ENCODE assay signal across 19 cellular contexts in the genomic region with DNA sequence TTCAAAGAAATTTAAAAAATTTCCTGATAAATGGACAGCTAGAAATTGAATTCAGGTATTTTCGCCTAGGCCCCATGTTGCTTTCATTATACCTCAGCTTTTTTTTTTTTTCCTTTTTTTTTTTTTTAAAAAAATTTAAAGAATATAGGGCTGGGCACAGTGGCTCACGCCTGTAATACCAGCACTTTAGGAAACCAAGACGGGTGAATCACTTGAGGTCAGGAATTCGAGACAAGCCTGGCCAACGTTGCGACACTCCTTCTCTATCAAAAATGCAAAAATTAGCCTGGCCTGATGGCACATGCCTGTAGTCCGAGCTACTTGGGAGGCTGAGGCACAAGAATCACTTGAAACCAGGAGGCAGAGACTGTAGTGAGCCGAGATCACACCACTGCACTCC.
"Had no signal": no experiment of that assay in that cellular context is flagged by ENCODE, and none has a peak within 500 bp of the region (broad histone marks: within the 10 kb centered on the region; RNA-seq: fewer than 3 reads in every experiment).

No MANE protein-coding gene starts in this region.

- H3K27me3 ChIP-seq: esophagus muscularis mucosa, gastrocnemius medialis, neutrophil, right lobe of liver, spleen, testis, tibial nerve had no signal

- H3K27ac ChIP-seq: epithelial cell of prostate, esophagus muscularis mucosa, gastrocnemius medialis, neutrophil, psoas muscle, right lobe of liver, spleen, testis, tibial nerve had no signal

- H3K36me3 ChIP-seq: esophagus muscularis mucosa, gastrocnemius medialis, neutrophil, right lobe of liver, spleen, tibial nerve had no signal

- H3K4me1 Mint-ChIP-seq: naive thymus-derived CD4-positive, alpha-beta T cell; stimulated activated naive B cell treated with anti-CD40 and anti-IgM and Interleukin-4, amounts not matched to agents 10 μg/mL and 1 μg/mL and 100 μg/mL, for 72 hours; stimulated activated naive CD8-positive, alpha-beta T cell treated with anti-CD3 and anti-CD28 coated beads, Interleukin-15, amount 100 ng/mL, for 72 hours had no signal

- H3K9me3 Mint-ChIP-seq: effector memory CD8-positive, alpha-beta T cell; stimulated activated naive B cell treated with anti-CD40 and anti-IgM and Interleukin-4, amounts not matched to agents 10 μg/mL and 1 μg/mL and 100 μg/mL, for 72 hours had no signal

- ATAC-seq: effector memory CD8-positive, alpha-beta T cell; gastrocnemius medialis; left lobe of liver; naive thymus-derived CD4-positive, alpha-beta T cell; psoas muscle; right lobe of liver; stimulated activated naive B cell treated with anti-CD40 and anti-IgM and Interleukin-4, amounts not matched to agents 10 μg/mL and 1 μg/mL and 100 μg/mL, for 72 hours; stimulated activated naive CD8-positive, alpha-beta T cell treated with anti-CD3 and anti-CD28 coated beads, Interleukin-15, amount 100 ng/mL, for 72 hours had no signal

- H3K27ac Mint-ChIP-seq: effector memory CD8-positive, alpha-beta T cell; naive thymus-derived CD4-positive, alpha-beta T cell; stimulated activated naive B cell treated with anti-CD40 and anti-IgM and Interleukin-4, amounts not matched to agents 10 μg/mL and 1 μg/mL and 100 μg/mL, for 72 hours; stimulated activated naive CD8-positive, alpha-beta T cell treated with anti-CD3 and anti-CD28 coated beads, Interleukin-15, amount 100 ng/mL, for 72 hours had no signal

- H3K9me3 ChIP-seq: esophagus muscularis mucosa, gastrocnemius medialis, neutrophil, psoas muscle, right lobe of liver, spleen, testis, tibial nerve had no signal

- H3K4me3 ChIP-seq: esophagus muscularis mucosa, gastrocnemius medialis, psoas muscle, right lobe of liver, spleen, testis, tibial nerve had no signal

- H3K4me1 ChIP-seq: gastrocnemius medialis, psoas muscle, right lobe of liver, spleen, testis had no signal

- DNase-seq: effector memory CD8-positive, alpha-beta T cell; gastrocnemius medialis; islet precursor cell; mammary epithelial cell; naive thymus-derived CD4-positive, alpha-beta T cell; psoas muscle; retina; right lobe of liver; spleen; stimulated activated CD4-positive, alpha-beta T cell treated with anti-CD3 and anti-CD28 coated beads, Interleukin-2, amount 100 ng/mL, for 24 hours; stimulated activated CD4-positive, alpha-beta T cell treated with anti-CD3 and anti-CD28 coated beads, Interleukin-4, amount 100 ng/mL, for 4 hours; stimulated activated naive B cell treated with anti-CD40 and anti-IgM and Interleukin-4, amounts not matched to agents 10 μg/mL and 1 μg/mL and 100 μg/mL, for 72 hours; stimulated activated naive CD8-positive, alpha-beta T cell treated with anti-CD3 and anti-CD28 coated beads, Interleukin-15, amount 100 ng/mL, for 72 hours; testis had no signal

- H3K36me3 Mint-ChIP-seq: naive thymus-derived CD4-positive, alpha-beta T cell; stimulated activated naive B cell treated with anti-CD40 and anti-IgM and Interleukin-4, amounts not matched to agents 10 μg/mL and 1 μg/mL and 100 μg/mL, for 72 hours had no signal

- H3K4me3 Mint-ChIP-seq: effector memory CD8-positive, alpha-beta T cell; naive thymus-derived CD4-positive, alpha-beta T cell; stimulated activated naive B cell treated with anti-CD40 and anti-IgM and Interleukin-4, amounts not matched to agents 10 μg/mL and 1 μg/mL and 100 μg/mL, for 72 hours; stimulated activated naive CD8-positive, alpha-beta T cell treated with anti-CD3 and anti-CD28 coated beads, Interleukin-15, amount 100 ng/mL, for 72 hours had no signal

- H3K27me3 Mint-ChIP-seq: effector memory CD8-positive, alpha-beta T cell; naive thymus-derived CD4-positive, alpha-beta T cell; stimulated activated naive B cell treated with anti-CD40 and anti-IgM and Interleukin-4, amounts not matched to agents 10 μg/mL and 1 μg/mL and 100 μg/mL, for 72 hours; stimulated activated naive CD8-positive, alpha-beta T cell treated with anti-CD3 and anti-CD28 coated beads, Interleukin-15, amount 100 ng/mL, for 72 hours had no signal
